9 cellular contexts compared by ENCODE assay signal in the genomic region with DNA sequence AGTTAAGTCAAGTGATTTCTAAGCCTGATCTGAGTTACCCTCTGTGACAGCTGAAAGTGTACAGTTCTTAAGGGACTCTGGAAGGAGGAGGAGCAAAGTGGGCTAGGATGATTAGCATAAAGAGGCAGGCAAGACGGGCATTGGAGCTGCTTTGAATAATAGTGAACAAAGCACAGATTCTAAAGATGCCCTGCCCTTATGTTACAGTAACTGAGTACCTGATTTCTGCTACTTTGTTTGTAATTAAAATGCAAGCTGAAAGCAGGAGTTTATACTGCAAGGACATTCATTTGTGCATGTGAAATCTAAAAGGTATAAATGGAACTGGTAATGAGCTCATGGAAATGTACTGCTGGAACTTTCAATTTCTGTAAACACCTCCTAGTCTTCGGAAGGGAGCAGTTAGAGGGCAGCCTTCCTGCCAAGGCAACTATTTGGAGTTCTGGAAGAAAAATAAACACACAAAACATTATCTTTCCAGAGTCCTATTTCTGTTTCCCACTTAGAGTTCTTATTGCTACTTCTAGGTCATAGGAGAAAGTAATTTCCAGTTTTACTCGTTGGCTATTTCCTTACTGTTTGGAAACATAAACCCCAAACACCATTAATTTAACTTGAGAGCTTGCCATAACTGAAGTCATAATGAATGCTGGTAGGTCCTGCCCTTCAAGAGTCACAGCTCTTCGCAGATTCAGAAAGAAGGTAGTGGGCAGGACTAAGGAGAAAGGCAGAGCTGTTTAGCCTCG. TPM values are rescaled to one million over a fixed set of nuclear protein-coding genes. Genes with fewer than 3 reads are reported as not detected.
DNase-seq lines count a peak whose midpoint lies in the region; ATAC-seq and TF ChIP-seq lines count a peak whose summit lies in the region.
"Had no signal": no experiment of that assay in that cellular context is flagged by ENCODE, and none has a peak within 500 bp of the region (broad histone marks: within the 10 kb centered on the region; RNA-seq: fewer than 3 reads in every experiment).

A gene with protein sequence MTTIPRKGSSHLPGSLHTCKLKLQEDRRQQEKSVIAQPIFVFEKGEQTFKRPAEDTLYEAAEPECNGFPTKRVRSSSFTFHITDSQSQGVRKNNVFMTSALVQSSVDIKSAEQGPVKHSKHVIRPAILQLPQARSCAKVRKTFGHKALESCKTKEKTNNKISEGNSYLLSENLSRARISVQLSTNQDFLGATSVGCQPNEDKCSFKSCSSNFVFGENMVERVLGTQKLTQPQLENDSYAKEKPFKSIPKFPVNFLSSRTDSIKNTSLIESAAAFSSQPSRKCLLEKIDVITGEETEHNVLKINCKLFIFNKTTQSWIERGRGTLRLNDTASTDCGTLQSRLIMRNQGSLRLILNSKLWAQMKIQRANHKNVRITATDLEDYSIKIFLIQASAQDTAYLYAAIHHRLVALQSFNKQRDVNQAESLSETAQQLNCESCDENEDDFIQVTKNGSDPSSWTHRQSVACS (minus strand): TSS at position 45 of the 746 bp plus-strand sequence. CDS start 486 bp downstream, outside the sequence.

- ATAC-seq in gastroesophageal sphincter: peak; percentile 82
- no peak for ATAC-seq in HG02981 (IDR thresholded peaks at IDR 0.05; ENCODE audit: unreplicated experiment)
- ATAC-seq in GM18520 (IDR thresholded peaks at IDR 0.05; ENCODE audit: unreplicated experiment): no peak

- peaks cover 2% of the 10 kb centered on the region for H3K27me3 Mint-ChIP-seq in activated T-helper 1 cell treated with anti-CD3 and anti-CD28 coated beads, Interleukin-12 subunit alpha, Interleukin-12 subunit beta, Interleukin-2, Interleukin-4 antibody, amounts not matched to agents 30 ng/mL and 10 ng/mL and 1 ng/mL, durations not matched to agents 14 hours and 24 hours and 36 hours (ENCODE audit: insufficient read depth)

- no peaks in the 10 kb centered on the region for H3K27me3 ChIP-seq in gastroesophageal sphincter

- TF ChIP-seq CTCF in HEK293 (tag by site-specific recombination; IDR thresholded peaks at IDR 0.05): no peak
- TF ChIP-seq CTCF in gastroesophageal sphincter (IDR thresholded peaks at IDR 0.05): peak in 2 of 4 experiments; percentile 7 to 9

- POLR2A ChIA-PET in HEK293 (lab: Yijun Ruan, JAX): interaction anchor here (0.7 kb wide), 1 partner anchor 60 kb away, joined by 7 read pairs; a partner anchor contains a TSS

- H3K9me3 ChIP-seq in HEK293 (ENCODE audit: control insufficient read depth, insufficient read depth, low read depth, low read length) (no peaks in the 10 kb centered on the region), gastroesophageal sphincter (no peaks in the 10 kb centered on the region)

- 2 to 5% methylated on average over 5 of the region's 5 CpGs for WGBS in gastroesophageal sphincter (ENCODE audit: low coverage in 1 of 2), 2 donors

- TF ChIP-seq EP300 in gastroesophageal sphincter (IDR thresholded peaks at IDR 0.05): no peak

- H3K4me1 ChIP-seq in HEK293 (ENCODE audit: control insufficient read depth, insufficient read depth, low read length) (peaks cover 25% of the 10 kb centered on the region), gastroesophageal sphincter (peaks cover 8 to 71% (median 10%) of the 10 kb centered on the region in 3 donors)

- H3K4me3 ChIP-seq in HEK293 (ENCODE audit: low read depth, low read length) (peak within 1 kb of the TSS; percentile 19), gastroesophageal sphincter (peak within 1 kb of the TSS; percentile 38 to 49)

- TF ChIP-seq POLR2A in gastroesophageal sphincter (IDR thresholded peaks at IDR 0.05): no peak

- intact Hi-C loops in activated T-helper 1 cell treated with anti-CD3 and anti-CD28 coated beads, Interleukin-12 subunit alpha, Interleukin-12 subunit beta, Interleukin-2, Interleukin-4 antibody, amounts not matched to agents 30 ng/mL and 10 ng/mL and 1 ng/mL, durations not matched to agents 14 hours and 24 hours and 36 hours (cut with micrococcal nuclease): no loop called here

- H3K9me3 Mint-ChIP-seq in activated T-helper 1 cell treated with anti-CD3 and anti-CD28 coated beads, Interleukin-12 subunit alpha, Interleukin-12 subunit beta, Interleukin-2, Interleukin-4 antibody, amounts not matched to agents 30 ng/mL and 10 ng/mL and 1 ng/mL, durations not matched to agents 14 hours and 24 hours and 36 hours: no peaks in the 10 kb centered on the region
- H3K9me3 Mint-ChIP-seq: natural killer cell treated with Interleukin-12 subunit alpha and Interleukin-12 subunit beta and Interleukin-15 and Interleukin-18, amount 100 ng/mL, for 72 hours had no signal

- H3K4me3 Mint-ChIP-seq in activated T-helper 1 cell treated with anti-CD3 and anti-CD28 coated beads, Interleukin-12 subunit alpha, Interleukin-12 subunit beta, Interleukin-2, Interleukin-4 antibody, amounts not matched to agents 30 ng/mL and 10 ng/mL and 1 ng/mL, durations not matched to agents 14 hours and 24 hours and 36 hours: no peak within 1 kb of the TSS
- H3K4me3 Mint-ChIP-seq: natural killer cell treated with Interleukin-12 subunit alpha and Interleukin-12 subunit beta and Interleukin-15 and Interleukin-18, amount 100 ng/mL, for 72 hours had no signal

- DNase-seq in RPMI8226 (peak; percentile 14), renal cortical epithelial cell (ENCODE audit: low read depth) (peak; percentile 65)
- DNase-seq in stimulated activated CD4-positive, alpha-beta T cell treated with anti-CD3 and anti-CD28 coated beads, Interleukin-15, amount 100 ng/mL, for 24 hours: no peak
- DNase-seq in activated T-helper 1 cell treated with anti-CD3 and anti-CD28 coated beads, Interleukin-12 subunit alpha, Interleukin-12 subunit beta, Interleukin-2, Interleukin-4 antibody, amounts not matched to agents 30 ng/mL and 10 ng/mL and 1 ng/mL, durations not matched to agents 14 hours and 24 hours and 36 hours (ENCODE audit: low spot score): no peak

- no peaks in the 10 kb centered on the region for H3K4me1 Mint-ChIP-seq in activated T-helper 1 cell treated with anti-CD3 and anti-CD28 coated beads, Interleukin-12 subunit alpha, Interleukin-12 subunit beta, Interleukin-2, Interleukin-4 antibody, amounts not matched to agents 30 ng/mL and 10 ng/mL and 1 ng/mL, durations not matched to agents 14 hours and 24 hours and 36 hours (ENCODE audit: low read depth)

- no peaks in the 10 kb centered on the region for H3K36me3 ChIP-seq in HEK293 (ENCODE audit: control insufficient read depth in 2 of 2, insufficient read depth in 1 of 2, low read length in 2 of 2)
- no peaks in the 10 kb centered on the region for H3K36me3 ChIP-seq in gastroesophageal sphincter

- no peak within 1 kb of the TSS for H3K27ac Mint-ChIP-seq in activated T-helper 1 cell treated with anti-CD3 and anti-CD28 coated beads, Interleukin-12 subunit alpha, Interleukin-12 subunit beta, Interleukin-2, Interleukin-4 antibody, amounts not matched to agents 30 ng/mL and 10 ng/mL and 1 ng/mL, durations not matched to agents 14 hours and 24 hours and 36 hours
- H3K27ac Mint-ChIP-seq: natural killer cell treated with Interleukin-12 subunit alpha and Interleukin-12 subunit beta and Interleukin-15 and Interleukin-18, amount 100 ng/mL, for 72 hours had no signal

- H3K27ac ChIP-seq in HEK293 (ENCODE audit: extremely low read depth, low read depth, low read length) (peak within 1 kb of the TSS; percentile 77), gastroesophageal sphincter (peak within 1 kb of the TSS; percentile 79 to 97 (median 84))

- no peaks in the 10 kb centered on the region for H3K36me3 Mint-ChIP-seq in activated T-helper 1 cell treated with anti-CD3 and anti-CD28 coated beads, Interleukin-12 subunit alpha, Interleukin-12 subunit beta, Interleukin-2, Interleukin-4 antibody, amounts not matched to agents 30 ng/mL and 10 ng/mL and 1 ng/mL, durations not matched to agents 14 hours and 24 hours and 36 hours (ENCODE audit: low read depth)
- H3K36me3 Mint-ChIP-seq: natural killer cell treated with Interleukin-12 subunit alpha and Interleukin-12 subunit beta and Interleukin-15 and Interleukin-18, amount 100 ng/mL, for 72 hours had no signal

- CTCF ChIA-PET in HEK293 (lab: Yijun Ruan, JAX): interaction anchor here (0.5 to 3.3 kb wide), 13 partner anchors 9 to 645 kb away, joined by 3 to 20 read pairs (median 4); a partner anchor contains a TSS

TF ChIP-seq in HEK293, 187 proteins besides CTCF, POLR2A, EP300 and RAD21 (continues in another document):
- peak; percentile 84; the same call in 1 of the 2 replicates for TF ChIP-seq MZF1 (tag by site-specific recombination; IDR thresholded peaks at IDR 0.05; ENCODE audit: borderline replicate concordance)
- TF ChIP-seq, protein P1, sequence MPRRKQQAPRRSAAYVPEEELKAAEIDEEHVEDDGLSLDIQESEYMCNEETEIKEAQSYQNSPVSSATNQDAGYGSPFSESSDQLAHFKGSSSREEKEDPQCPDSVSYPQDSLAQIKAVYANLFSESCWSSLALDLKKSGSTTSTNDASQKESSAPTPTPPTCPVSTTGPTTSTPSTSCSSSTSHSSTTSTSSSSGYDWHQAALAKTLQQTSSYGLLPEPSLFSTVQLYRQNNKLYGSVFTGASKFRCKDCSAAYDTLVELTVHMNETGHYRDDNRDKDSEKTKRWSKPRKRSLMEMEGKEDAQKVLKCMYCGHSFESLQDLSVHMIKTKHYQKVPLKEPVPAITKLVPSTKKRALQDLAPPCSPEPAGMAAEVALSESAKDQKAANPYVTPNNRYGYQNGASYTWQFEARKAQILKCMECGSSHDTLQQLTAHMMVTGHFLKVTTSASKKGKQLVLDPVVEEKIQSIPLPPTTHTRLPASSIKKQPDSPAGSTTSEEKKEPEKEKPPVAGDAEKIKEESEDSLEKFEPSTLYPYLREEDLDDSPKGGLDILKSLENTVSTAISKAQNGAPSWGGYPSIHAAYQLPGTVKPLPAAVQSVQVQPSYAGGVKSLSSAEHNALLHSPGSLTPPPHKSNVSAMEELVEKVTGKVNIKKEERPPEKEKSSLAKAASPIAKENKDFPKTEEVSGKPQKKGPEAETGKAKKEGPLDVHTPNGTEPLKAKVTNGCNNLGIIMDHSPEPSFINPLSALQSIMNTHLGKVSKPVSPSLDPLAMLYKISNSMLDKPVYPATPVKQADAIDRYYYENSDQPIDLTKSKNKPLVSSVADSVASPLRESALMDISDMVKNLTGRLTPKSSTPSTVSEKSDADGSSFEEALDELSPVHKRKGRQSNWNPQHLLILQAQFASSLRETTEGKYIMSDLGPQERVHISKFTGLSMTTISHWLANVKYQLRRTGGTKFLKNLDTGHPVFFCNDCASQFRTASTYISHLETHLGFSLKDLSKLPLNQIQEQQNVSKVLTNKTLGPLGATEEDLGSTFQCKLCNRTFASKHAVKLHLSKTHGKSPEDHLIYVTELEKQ (tag by site-specific recombination; IDR thresholded peaks at IDR 0.05; ENCODE audit: borderline replicate concordance): peak; percentile 61; the same call in 1 of the 2 replicates

RNA-seq across cellular contexts. Expression of the gene that starts here (rescaled TPM):
- total RNA-seq in gastroesophageal sphincter: 10 to 100 TPM in 1 of 4 donors, 1 to 10 TPM in 3; 3.4 to 26.0 (median 6.1) TPM
- under 0.01 TPM in 1 of 2 replicates, not detected in the other for total RNA-seq in renal cortical epithelial cell
- total RNA-seq in activated T-helper 1 cell treated with anti-CD3 and anti-CD28 coated beads, Interleukin-12 subunit alpha, Interleukin-12 subunit beta, Interleukin-2, Interleukin-4 antibody, amounts not matched to agents 30 ng/mL and 10 ng/mL and 1 ng/mL, durations not matched to agents 14 hours and 24 hours and 36 hours: not detected in 2 replicates
- total RNA-seq: natural killer cell treated with Interleukin-12 subunit alpha and Interleukin-12 subunit beta and Interleukin-15 and Interleukin-18, amount 100 ng/mL, for 72 hours had no signal

Comparison
In these comparisons a context has a peak if more than half of its experiments do, and no peak if none do; other contexts are left out.
1. Peak in DNase-seq in renal cortical epithelial cell; RNA of the gene not detected or under 1 TPM.